17 cellular contexts compared by ENCODE assay signal in genomic region chr2:27829791-27830190, GRCh38.
"Had no signal": no experiment of that assay in that cellular context is flagged by ENCODE, and none has a peak within 500 bp of the region (broad histone marks: within the 10 kb centered on the region; RNA-seq: fewer than 3 reads in every experiment).

No MANE protein-coding gene starts in this region.

- H3K27me3 ChIP-seq: esophagus muscularis mucosa, right atrium auricular region, thyroid gland had no signal

- H3K9me3 ChIP-seq: esophagus muscularis mucosa, right atrium auricular region, thyroid gland had no signal

- H3K4me1 ChIP-seq: esophagus muscularis mucosa, right atrium auricular region, thyroid gland had no signal

- H3K4me3 ChIP-seq: esophagus muscularis mucosa, right atrium auricular region, thyroid gland had no signal

- H3K36me3 ChIP-seq: esophagus muscularis mucosa, right atrium auricular region had no signal

- H3K27ac ChIP-seq: esophagus muscularis mucosa, right atrium auricular region, thyroid gland had no signal

- DNase-seq: activated CD4-positive, CD25-positive, alpha-beta regulatory T cell treated with anti-CD3 and anti-CD28 coated beads, Interleukin-2, amount 50 U/mL, for 72 hours; activated effector memory CD4-positive, alpha-beta T cell treated with anti-CD3 and anti-CD28 coated beads, Interleukin-2, amount 50 U/mL, for 16 hours; activated naive CD4-positive, alpha-beta T cell treated with anti-CD3 and anti-CD28 coated beads, Interleukin-2, amount 50 U/mL, for 16 hours; activated T-cell treated with anti-CD3 and anti-CD28 coated beads, Interleukin-2, amount 50 U/mL, for 72 hours; aorta; cerebellar nuclear complex; dermis blood vessel endothelial cell; effector memory CD4-positive, alpha-beta T cell; naive B cell; stimulated activated CD4-positive, alpha-beta T cell treated with anti-CD3 and anti-CD28 coated beads, Interleukin-12 subunit alpha, Interleukin-12 subunit beta, amount 100 ng/mL, for 4 hours; stimulated activated CD4-positive, alpha-beta T cell treated with anti-CD3 and anti-CD28 coated beads, Interleukin-1b, Interleukin-23, amount 100 ng/mL, for 48 hours; stimulated activated CD8-positive, alpha-beta memory T cell treated with anti-CD3 and anti-CD28 coated beads, Interleukin-4, amount 100 ng/mL, for 48 hours; stimulated activated naive CD4-positive, alpha-beta T cell; T1000; thyroid gland had no signal
